In genomic region chr12:80211671-80212070, GRCh38 we compare ENCODE assay signal across 1 cellular context.
TF ChIP-seq lines count a peak whose summit lies in the region.

No MANE protein-coding gene starts in this region.

TF ChIP-seq in A549, 52 proteins besides CTCF, POLR2A, EP300 and RAD21 (continued from another document):
- no peak for TF ChIP-seq SMC3 (IDR thresholded peaks at IDR 0.05)
- TF ChIP-seq PHF8 (IDR thresholded peaks at IDR 0.05; ENCODE audit: borderline replicate concordance, low read depth) = no peak
